ENCODE assay signal across 6 cellular contexts in the genomic region with DNA sequence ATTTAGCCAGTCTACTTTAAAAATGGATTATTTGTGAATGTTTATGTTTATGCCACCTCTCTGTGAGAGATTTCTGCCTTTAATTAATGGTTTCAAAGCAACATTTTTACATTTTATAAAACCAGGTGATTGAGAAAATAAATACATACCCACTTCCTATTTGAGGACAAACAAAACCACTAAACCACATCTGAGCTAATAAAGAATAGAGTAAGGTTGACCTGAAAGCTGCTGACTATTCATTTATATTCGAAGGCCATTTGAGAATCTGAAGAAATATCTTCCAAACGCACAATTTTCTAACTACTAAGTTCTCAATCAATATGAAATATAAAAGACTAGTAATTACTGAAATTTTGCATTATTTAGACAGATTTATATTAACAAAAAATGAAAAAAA.
"Had no signal": no experiment of that assay in that cellular context is flagged by ENCODE, and none has a peak within 500 bp of the region (broad histone marks: within the 10 kb centered on the region; RNA-seq: fewer than 3 reads in every experiment).

No MANE protein-coding gene starts in this region.

- DNase-seq: H9, HCEC 1CT, HFFc6 had no signal

- H2AFZ ChIP-seq: GM23338 had no signal

- H3K27ac ChIP-seq: HL-60 had no signal

- H3K4me3 ChIP-seq: GM23338 had no signal

- ATAC-seq: GM23338, HepG2 had no signal

- H3K4me2 ChIP-seq: GM23338 had no signal
